ENCODE assay signal across 1 cellular context in genomic region chr5:122847687-122848081, GRCh38.
TF ChIP-seq lines count a peak whose summit lies in the region.

No MANE protein-coding gene starts in this region.

TF ChIP-seq in A549, 52 proteins besides CTCF, POLR2A, EP300 and RAD21 (continued from another document):
- TF ChIP-seq HDAC2 (IDR thresholded peaks at IDR 0.05) (no peak), HMGXB4 (CRISPR knock-in tag; IDR thresholded peaks at IDR 0.05; ENCODE audit: borderline replicate concordance) (no peak), BCL3 (IDR thresholded peaks at IDR 0.05) (no peak), TFCP2L1 (CRISPR knock-in tag; IDR thresholded peaks at IDR 0.05) (no peak), REST (IDR thresholded peaks at IDR 0.05) (no peak), RNF2 (IDR thresholded peaks at IDR 0.05; ENCODE audit: borderline replicate concordance, low read depth) (no peak), HES2 (IDR thresholded peaks at IDR 0.05) (no peak), USF2 (IDR thresholded peaks at IDR 0.05) (no peak), CEBPB (IDR thresholded peaks at IDR 0.05) (no peak), MAFK (IDR thresholded peaks at IDR 0.05; ENCODE audit: partially characterized antibody) (no peak), CBX2 (IDR thresholded peaks at IDR 0.05; ENCODE audit: borderline replicate concordance, low read depth) (no peak), MYC (IDR thresholded peaks at IDR 0.05; ENCODE audit: borderline replicate concordance, low read length) (no peak), POLR2AphosphoS2 (conservative IDR thresholded peaks at IDR 0.05; ENCODE audit: low read length) (no peak)
